32 cellular contexts compared by ENCODE assay signal in genomic region chr1:66497910-66498309, GRCh38. TPM values are rescaled to one million over a fixed set of nuclear protein-coding genes. Genes with fewer than 3 reads are reported as not detected.
"Had no signal": no experiment of that assay in that cellular context is flagged by ENCODE, and none has a peak within 500 bp of the region (broad histone marks: within the 10 kb centered on the region; RNA-seq: fewer than 3 reads in every experiment).

No MANE protein-coding gene starts in this region.

- H3K4me3 ChIP-seq: ovary, psoas muscle, skin epidermis, smooth muscle cell, spleen, suprapubic skin, testis, tibial artery, transverse colon, upper lobe of right lung, uterus had no signal

- H3K4me3 Mint-ChIP-seq: naive thymus-derived CD8-positive, alpha-beta T cell; natural killer cell treated with Interleukin-12 subunit alpha and Interleukin-12 subunit beta and Interleukin-15 and Interleukin-18, amount 100 ng/mL, for 72 hours; nephron progenitor cell; neural crest cell; stimulated activated memory B cell treated with anti-CD40 and anti-IgM and Interleukin-4, amounts not matched to agents 10 μg/mL and 1 μg/mL and 100 μg/mL, for 72 hours; stimulated activated naive CD8-positive, alpha-beta T cell treated with anti-CD3 and anti-CD28 coated beads, Interleukin-15, amount 100 ng/mL, for 72 hours; type B pancreatic cell had no signal

- H3K9me3 ChIP-seq: ovary, psoas muscle, spleen, suprapubic skin, testis, tibial artery, transverse colon, upper lobe of right lung, uterus had no signal

- H2AFZ ChIP-seq: parathyroid adenoma had no signal

- H3K27ac ChIP-seq: ovary, parathyroid adenoma, psoas muscle, skin epidermis, spleen, suprapubic skin, testis, tibial artery, transverse colon, upper lobe of right lung, uterus had no signal

- H3K4me1 ChIP-seq: parathyroid adenoma, psoas muscle, spleen, suprapubic skin, testis, tibial artery, transverse colon, upper lobe of right lung, uterus had no signal

- ATAC-seq: naive thymus-derived CD8-positive, alpha-beta T cell; natural killer cell treated with Interleukin-12 subunit alpha and Interleukin-12 subunit beta and Interleukin-15 and Interleukin-18, amount 100 ng/mL, for 72 hours; psoas muscle; right cardiac atrium; sciatic nerve; stimulated activated memory B cell treated with anti-CD40 and anti-IgM and Interleukin-4, amounts not matched to agents 10 μg/mL and 1 μg/mL and 100 μg/mL, for 72 hours; stimulated activated naive CD8-positive, alpha-beta T cell treated with anti-CD3 and anti-CD28 coated beads, Interleukin-15, amount 100 ng/mL, for 72 hours; stimulated activated naive CD8-positive, alpha-beta T cell treated with anti-CD3 and anti-CD28 coated beads, Interleukin-15, Interleukin-2, amounts not matched to agents 100 U/mL and 50 U/mL, for 24 hours; upper lobe of right lung had no signal

- H3K79me2 ChIP-seq: parathyroid adenoma had no signal

- H3K36me3 ChIP-seq: ovary, spleen, suprapubic skin, tibial artery, transverse colon, upper lobe of right lung, uterus had no signal

- H3K36me3 Mint-ChIP-seq: naive thymus-derived CD8-positive, alpha-beta T cell; natural killer cell treated with Interleukin-12 subunit alpha and Interleukin-12 subunit beta and Interleukin-15 and Interleukin-18, amount 100 ng/mL, for 72 hours; stimulated activated memory B cell treated with anti-CD40 and anti-IgM and Interleukin-4, amounts not matched to agents 10 μg/mL and 1 μg/mL and 100 μg/mL, for 72 hours; type B pancreatic cell had no signal

- DNase-seq: naive thymus-derived CD8-positive, alpha-beta T cell; nephron progenitor cell; occipital lobe; ovary; posterior cingulate gyrus; psoas muscle; right cardiac atrium; spleen; stimulated activated CD4-positive, alpha-beta T cell treated with anti-CD3 and anti-CD28 coated beads, Interleukin-12 subunit alpha, Interleukin-12 subunit beta, amount 100 ng/mL, for 4 hours; stimulated activated CD4-positive, alpha-beta T cell treated with anti-CD3 and anti-CD28 coated beads, Interleukin-1b, Interleukin-23, amount 100 ng/mL, for 48 hours; stimulated activated CD4-positive, alpha-beta T cell treated with anti-CD3 and anti-CD28 coated beads, Interleukin-4, amount 100 ng/mL, for 1 hour; stimulated activated CD4-positive, alpha-beta T cell treated with anti-CD3 and anti-CD28 coated beads, Interleukin-4, amount 100 ng/mL, for 4 hours; stimulated activated CD8-positive, alpha-beta memory T cell treated with anti-CD3 and anti-CD28 coated beads, Interleukin-4, amount 100 ng/mL, for 48 hours; stimulated activated naive CD4-positive, alpha-beta T cell; stimulated activated naive CD8-positive, alpha-beta T cell treated with anti-CD3 and anti-CD28 coated beads, Interleukin-15, amount 100 ng/mL, for 72 hours; stimulated activated naive CD8-positive, alpha-beta T cell treated with anti-CD3 and anti-CD28 coated beads, Interleukin-15, Interleukin-2, amounts not matched to agents 100 U/mL and 50 U/mL, for 24 hours; substantia nigra; testis; tibial artery; transverse colon; upper lobe of right lung; uterus had no signal

- H3K9ac ChIP-seq: parathyroid adenoma had no signal

- H3K4me2 ChIP-seq: smooth muscle cell had no signal

- H3K27ac Mint-ChIP-seq: naive thymus-derived CD8-positive, alpha-beta T cell; natural killer cell treated with Interleukin-12 subunit alpha and Interleukin-12 subunit beta and Interleukin-15 and Interleukin-18, amount 100 ng/mL, for 72 hours; nephron progenitor cell; progenitor cell of endocrine pancreas; stimulated activated memory B cell treated with anti-CD40 and anti-IgM and Interleukin-4, amounts not matched to agents 10 μg/mL and 1 μg/mL and 100 μg/mL, for 72 hours; stimulated activated naive CD8-positive, alpha-beta T cell treated with anti-CD3 and anti-CD28 coated beads, Interleukin-15, amount 100 ng/mL, for 72 hours; type B pancreatic cell had no signal

- H3K27me3 ChIP-seq: ovary, suprapubic skin, testis, tibial artery, transverse colon, upper lobe of right lung, uterus had no signal

- H3K9me3 Mint-ChIP-seq: naive thymus-derived CD8-positive, alpha-beta T cell; natural killer cell treated with Interleukin-12 subunit alpha and Interleukin-12 subunit beta and Interleukin-15 and Interleukin-18, amount 100 ng/mL, for 72 hours; nephron progenitor cell; neural crest cell; stimulated activated memory B cell treated with anti-CD40 and anti-IgM and Interleukin-4, amounts not matched to agents 10 μg/mL and 1 μg/mL and 100 μg/mL, for 72 hours; stimulated activated naive CD8-positive, alpha-beta T cell treated with anti-CD3 and anti-CD28 coated beads, Interleukin-15, amount 100 ng/mL, for 72 hours; type B pancreatic cell had no signal

- H3K4me1 Mint-ChIP-seq: naive thymus-derived CD8-positive, alpha-beta T cell; neural crest cell; stimulated activated memory B cell treated with anti-CD40 and anti-IgM and Interleukin-4, amounts not matched to agents 10 μg/mL and 1 μg/mL and 100 μg/mL, for 72 hours; stimulated activated naive CD8-positive, alpha-beta T cell treated with anti-CD3 and anti-CD28 coated beads, Interleukin-15, amount 100 ng/mL, for 72 hours had no signal

RNA-seq across cellular contexts. Expression of gene SGIP1, which starts 36.0 kb away (rescaled TPM):
- total RNA-seq: naive thymus-derived CD8-positive, alpha-beta T cell; natural killer cell treated with Interleukin-12 subunit alpha and Interleukin-12 subunit beta and Interleukin-15 and Interleukin-18, amount 100 ng/mL, for 72 hours had no signal
- polyA plus RNA-seq: naive thymus-derived CD8-positive, alpha-beta T cell had no signal
